ENCODE assay signal across 21 cellular contexts in genomic region chr13:61252213-61252612, GRCh38.
"Had no signal": no experiment of that assay in that cellular context is flagged by ENCODE, and none has a peak within 500 bp of the region (broad histone marks: within the 10 kb centered on the region; RNA-seq: fewer than 3 reads in every experiment).

No MANE protein-coding gene starts in this region.

- ATAC-seq: Panc1, PC-3 had no signal

- DNase-seq: KBM-7, MV-4-11, NCI-H1048, NCI-H1105, NCI-H1417, NCI-H1436 treated with DMSO at 0.1 percent for 48 hours, NCI-H1694 treated with DMSO at 0.1 percent for 48 hours, NCI-H1930, NCI-H2081, NCI-H2107, NCI-H226, NCI-H446, NCI-H510A, NCI-H524 treated with DMSO at 0.1 percent for 48 hours, NCI-H69, NCI-H774, PC-3, SHP77, SW 1271 had no signal

- H3K27ac ChIP-seq: RWPE1 had no signal
